ENCODE assay signal across 16 cellular contexts in genomic region chr10:35684625-35685024, GRCh38. TPM values are rescaled to one million over a fixed set of nuclear protein-coding genes. Genes with fewer than 3 reads are reported as not detected.
"Had no signal": no experiment of that assay in that cellular context is flagged by ENCODE, and none has a peak within 500 bp of the region (broad histone marks: within the 10 kb centered on the region; RNA-seq: fewer than 3 reads in every experiment).

No MANE protein-coding gene starts in this region.

- H3K27ac Mint-ChIP-seq: activated CD8-positive, alpha-beta T cell treated with anti-CD3 and anti-CD28 coated beads for 36 hours; activated T-cell treated with anti-CD3 and anti-CD28 coated beads, Interleukin-2, amount 50 U/mL, for 72 hours; immature natural killer cell; memory B cell; stimulated activated naive CD8-positive, alpha-beta T cell treated with anti-CD3 and anti-CD28 coated beads, Interleukin-15, Interleukin-2, amounts not matched to agents 100 ng/mL and 50 ng/mL, for 24 hours had no signal

- H3K4me3 ChIP-seq: colonic mucosa, esophagus squamous epithelium, ovary had no signal

- H3K27me3 ChIP-seq: colonic mucosa, esophagus squamous epithelium, ovary had no signal

- H3K4me3 Mint-ChIP-seq: activated CD8-positive, alpha-beta T cell treated with anti-CD3 and anti-CD28 coated beads for 36 hours; activated T-cell treated with anti-CD3 and anti-CD28 coated beads, Interleukin-2, amount 50 U/mL, for 72 hours; immature natural killer cell; memory B cell; stimulated activated naive CD8-positive, alpha-beta T cell treated with anti-CD3 and anti-CD28 coated beads, Interleukin-15, Interleukin-2, amounts not matched to agents 100 ng/mL and 50 ng/mL, for 24 hours had no signal

- DNase-seq: activated CD8-positive, alpha-beta memory T cell treated with anti-CD3 and anti-CD28 coated beads, Interleukin-2, amount 50 U/mL, for 4 hours; activated CD8-positive, alpha-beta T cell treated with anti-CD3 and anti-CD28 coated beads for 36 hours; activated gamma-delta T cell treated with Interleukin-2 at 50 U/mL for 16 hours; activated T-cell treated with anti-CD3 and anti-CD28 coated beads, Interleukin-2, amount 50 U/mL, for 72 hours; aorta; colonic mucosa; esophagus squamous epithelium; foreskin fibroblast; glutamatergic neuron; immature natural killer cell; left colon; ovary; stimulated activated CD4-positive, alpha-beta T cell treated with anti-CD3 and anti-CD28 coated beads, Interleukin-4, amount 100 ng/mL, for 1 hour; T-helper 9 cell had no signal

- ATAC-seq: activated CD8-positive, alpha-beta T cell treated with anti-CD3 and anti-CD28 coated beads for 36 hours; activated T-cell treated with anti-CD3 and anti-CD28 coated beads, Interleukin-2, amount 50 U/mL, for 72 hours had no signal

- H3K4me1 ChIP-seq: colonic mucosa, esophagus squamous epithelium had no signal

- H3K4me1 Mint-ChIP-seq: immature natural killer cell, memory B cell had no signal

- H3K9me3 Mint-ChIP-seq: activated CD8-positive, alpha-beta T cell treated with anti-CD3 and anti-CD28 coated beads for 36 hours had no signal

- H3K27ac ChIP-seq: colonic mucosa, esophagus squamous epithelium, ovary had no signal

- H3K36me3 Mint-ChIP-seq: immature natural killer cell, memory B cell had no signal

- H3K36me3 ChIP-seq: colonic mucosa, esophagus squamous epithelium, ovary had no signal

RNA-seq across cellular contexts. Expression of gene FZD8, which starts 42.5 kb away (rescaled TPM):
- polyA plus RNA-seq: immature natural killer cell had no signal
